ENCODE assay signal across 10 cellular contexts in genomic region chr17:31269597-31269996, GRCh38. TPM values are rescaled to one million over a fixed set of nuclear protein-coding genes. Genes with fewer than 3 reads are reported as not detected.
A peak's percentile ranks its signal among the peaks of the same experiment; 100 is the strongest.
DNase-seq lines count a peak whose midpoint lies in the region; ATAC-seq and TF ChIP-seq lines count a peak whose summit lies in the region.
"Had no signal": no experiment of that assay in that cellular context is flagged by ENCODE, and none has a peak within 500 bp of the region (broad histone marks: within the 10 kb centered on the region; RNA-seq: fewer than 3 reads in every experiment).

No MANE protein-coding gene starts in this region.

- peaks cover 4% of the 10 kb centered on the region for H3K79me2 ChIP-seq in mammary epithelial cell (ENCODE audit: insufficient read depth, low read length)

- ATAC-seq in HG03565 (IDR thresholded peaks at IDR 0.05; ENCODE audit: unreplicated experiment) (no peak), GM18909 (IDR thresholded peaks at IDR 0.05; ENCODE audit: poor library complexity, unreplicated experiment) (no peak)

- H2AFZ ChIP-seq in mammary epithelial cell (ENCODE audit: low read depth, low read length): no peak overlapping the region

- H4K20me1 ChIP-seq in mammary epithelial cell (ENCODE audit: insufficient read depth, low read length): no peaks in the 10 kb centered on the region
- H4K20me1 ChIP-seq: BLaER1 had no signal

- H3K9ac ChIP-seq in mammary epithelial cell (ENCODE audit: insufficient read depth, low read length): no peak overlapping the region
- H3K9ac ChIP-seq: BLaER1 had no signal

- no peak overlapping the region for H3K4me3 ChIP-seq in mammary epithelial cell (replicated peaks in 1 of 3; ENCODE audit: insufficient read depth in 1 of 3, low read depth in 2 of 3, low read length in 3 of 3)
- H3K4me3 ChIP-seq in vagina: no peak overlapping the region
- no peak overlapping the region for H3K4me3 ChIP-seq in tibial nerve
- H3K4me3 ChIP-seq: BLaER1 had no signal

- no peak for TF ChIP-seq POLR2A in vagina (IDR thresholded peaks at IDR 0.05)
- no peak for TF ChIP-seq POLR2A in tibial nerve (IDR thresholded peaks at IDR 0.05)

- dilution Hi-C loops in mammary epithelial cell (cut with HindIII; ENCODE audit: low sequenced_read_pairs): no loop called here

- no TSS peak for BruUV-seq in mammary epithelial cell (replicated peaks; lab: Mats Ljungman, UMichigan)

- CTCF ChIA-PET in mammary epithelial cell (lab: Charles Lee; ENCODE audit: low non-redundant PET): no interaction called here

- peak in 1 of 2 donors; percentile 34 for TF ChIP-seq EP300 in tibial nerve (IDR thresholded peaks at IDR 0.05)

- H3K27me3 ChIP-seq in mammary epithelial cell (ENCODE audit: insufficient read depth, low read length) (no peaks in the 10 kb centered on the region), vagina (no peaks in the 10 kb centered on the region), tibial nerve (no peaks in the 10 kb centered on the region)
- H3K27me3 ChIP-seq: BLaER1 had no signal

- peak overlapping the region; percentile 43 for H3K27ac ChIP-seq in mammary epithelial cell (ENCODE audit: insufficient read depth, low read depth, low read length)
- H3K27ac ChIP-seq in vagina: peak overlapping the region; percentile 63
- H3K27ac ChIP-seq in tibial nerve: peak overlapping the region in 2 of 4 donors; percentile 31 to 46
- H3K27ac ChIP-seq: BLaER1 had no signal

- intact Hi-C loops in mammary epithelial cell (cut with micrococcal nuclease) (no loop called here), vagina (cut with DNase I) (no loop called here)

- H3K36me3 ChIP-seq in mammary epithelial cell (ENCODE audit: insufficient read depth, low read length) (peaks cover 7% of the 10 kb centered on the region), vagina (peaks cover 0 to 10% of the 10 kb centered on the region in 2 donors), tibial nerve (peaks cover 0 to 60% (median 0%) of the 10 kb centered on the region in 3 donors)

- TF ChIP-seq CTCF in mammary epithelial cell (conservative IDR thresholded peaks at IDR 0.05 in 1 of 2, IDR thresholded peaks at IDR 0.05 in 1 of 2; ENCODE audit: extremely low read depth in 1 of 2, insufficient read depth in 1 of 2, low read depth in 1 of 2, low read length in 2 of 2) (no peak), vagina (IDR thresholded peaks at IDR 0.05) (no peak), tibial nerve (IDR thresholded peaks at IDR 0.05) (no peak)

- peak overlapping the region; percentile 50 for H3K4me2 ChIP-seq in mammary epithelial cell (ENCODE audit: insufficient read depth, low read depth, low read length)
- H3K4me2 ChIP-seq: BLaER1 had no signal

- DNase-seq in NCI-H2171 treated with DMSO at 0.1 percent for 48 hours (lab: John Stamatoyannopoulos, UW) (peak; percentile 54), NCI-H2171 (lab: John Stamatoyannopoulos, UW) (no peak), mammary epithelial cell (peak; percentile 72), iPS-NIHi7 (ENCODE audit: extremely low spot score) (peak; percentile 60), vagina (ENCODE audit: extremely low spot score in 2 of 2) (no peak), tibial nerve (ENCODE audit: low spot score in 2 of 2) (no peak)
- DNase-seq: NCI-H1048 had no signal

- no peaks in the 10 kb centered on the region for H3K9me3 ChIP-seq in mammary epithelial cell (replicated peaks; ENCODE audit: insufficient read depth, low read length)
- H3K9me3 ChIP-seq in vagina: no peaks in the 10 kb centered on the region
- H3K9me3 ChIP-seq in tibial nerve: no peaks in the 10 kb centered on the region
- H3K9me3 ChIP-seq: BLaER1 had no signal

- 23% methylated on average over 1 of the region's 1 CpG for WGBS in mammary epithelial cell (ENCODE audit: low coverage, missing lambda C conversion rate)
- 42 to 48% methylated on average over 1 of the region's 1 CpG for WGBS in tibial nerve, 2 donors

- in situ Hi-C loops in mammary epithelial cell (cut with MboI; ENCODE audit: low sequenced_read_pairs in 2 of 2): no loop called here

- peaks cover 30% of the 10 kb centered on the region for H3K4me1 ChIP-seq in mammary epithelial cell (ENCODE audit: insufficient read depth, low read length)
- H3K4me1 ChIP-seq in vagina: peaks cover 31% of the 10 kb centered on the region
- H3K4me1 ChIP-seq in tibial nerve: peaks cover 0 to 34% (median 0%) of the 10 kb centered on the region in 4 donors
- H3K4me1 ChIP-seq: BLaER1 had no signal

RNA-seq across cellular contexts. Expression of gene OMG, which starts 27.4 kb away (rescaled TPM):
- total RNA-seq in mammary epithelial cell (under 1 TPM in 1 of 2 donors, not detected in 1; under 0.01 TPM), vagina (not detected), tibial nerve (not detected)
- polyA plus RNA-seq in mammary epithelial cell: not detected
- not detected for polyA minus RNA-seq in mammary epithelial cell

RNA-seq across cellular contexts. Expression of gene EVI2B, which starts 44.3 kb away (rescaled TPM):
- total RNA-seq in mammary epithelial cell: 1 to 10 TPM in 1 of 2 donors, under 1 TPM in 1; under 0.01 to 2.0 TPM
- polyA plus RNA-seq in mammary epithelial cell: 3.4 TPM
- 1.4 TPM for polyA minus RNA-seq in mammary epithelial cell
- 11.0 TPM for total RNA-seq in vagina
- total RNA-seq in tibial nerve: 1 to 10 TPM; 5.7 to 9.9 (median 9.3) TPM

RNA-seq across cellular contexts. Expression of gene EVI2A, which starts 51.8 kb away (rescaled TPM):
- 1 to 10 TPM in 1 of 2 donors, under 1 TPM in 1; 0.42 to 1.0 TPM for total RNA-seq in mammary epithelial cell
- polyA plus RNA-seq in mammary epithelial cell: 0.60 TPM
- not detected for polyA minus RNA-seq in mammary epithelial cell
- 0.98 TPM for total RNA-seq in vagina
- total RNA-seq in tibial nerve: 1 to 10 TPM; 2.9 to 5.5 (median 4.2) TPM

Comparison
In these comparisons a context has a peak if more than half of its experiments do, and no peak if none do; other contexts are left out.
1. DNase-seq: peak in NCI-H2171 treated with DMSO at 0.1 percent for 48 hours (single experiment), mammary epithelial cell (single experiment) and iPS-NIHi7 (single experiment); none in NCI-H2171 (single experiment), vagina (0 of 2) and tibial nerve (0 of 2).